16 cellular contexts compared by ENCODE assay signal in the genomic region with DNA sequence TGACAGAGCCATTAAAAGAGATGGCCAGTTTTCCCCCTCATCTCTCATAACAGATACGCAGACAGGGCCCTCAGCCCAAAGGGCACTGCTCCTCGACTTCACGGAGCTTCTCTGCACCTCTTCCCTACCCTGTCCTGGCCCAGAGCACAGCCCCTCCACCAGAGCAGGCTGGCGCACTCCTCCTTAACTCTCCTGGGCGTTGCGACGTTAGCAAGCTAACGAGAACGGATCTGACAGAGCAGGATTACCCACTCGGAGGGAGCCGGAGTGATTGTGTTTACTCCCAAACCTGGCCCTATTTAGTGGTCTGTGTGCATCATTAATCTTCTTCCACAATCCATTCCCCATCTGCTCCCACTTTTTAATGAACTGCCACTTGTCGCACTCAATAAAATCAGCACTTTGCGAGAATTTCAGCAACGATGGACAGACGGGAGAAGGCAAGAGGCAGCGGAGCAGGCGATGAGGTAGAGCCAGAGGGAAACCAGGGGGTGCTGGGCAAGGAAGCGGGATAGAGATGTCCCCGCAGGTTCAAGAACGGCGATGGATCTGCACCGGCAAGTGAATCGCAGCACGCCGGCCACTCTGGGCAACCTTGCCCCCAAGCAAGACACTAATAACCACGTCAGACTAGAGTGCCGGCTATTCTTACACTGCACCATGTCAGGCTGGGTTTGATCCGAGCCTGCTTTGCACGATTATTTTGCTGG.
DNase-seq lines count a peak whose midpoint lies in the region; ATAC-seq lines count a peak whose summit lies in the region.
"Had no signal": no experiment of that assay in that cellular context is flagged by ENCODE, and none has a peak within 500 bp of the region (broad histone marks: within the 10 kb centered on the region; RNA-seq: fewer than 3 reads in every experiment).

No MANE protein-coding gene starts in this region.

- DNase-seq in activated CD4-positive, CD25-positive, alpha-beta regulatory T cell treated with anti-CD3 and anti-CD28 coated beads, Interleukin-2, amount 50 U/mL, for 72 hours: peak; percentile 12
- peak; percentile 90 for DNase-seq in NCI-H524 treated with DMSO at 0.1 percent for 48 hours (lab: John Stamatoyannopoulos, UW)
- peak; percentile 28 for DNase-seq in left lobe of liver (ENCODE audit: low spot score)
- peak; percentile 17 for DNase-seq in ureter (ENCODE audit: low spot score)
- no peak for DNase-seq in NK-92 treated with Interleukin-12 subunit alpha and Interleukin-12 subunit beta, amount 100 ng/mL, for 24 hours (lab: John Stamatoyannopoulos, UW)
- DNase-seq in SKM-1 (lab: John Stamatoyannopoulos, UW; ENCODE audit: unreplicated experiment): no peak
- DNase-seq: 8988T; CD8-positive, alpha-beta memory T cell; DMS 273 treated with DMSO at 0.1 percent for 48 hours; H9; MV-4-11; NCI-H526 treated with DMSO at 0.1 percent for 48 hours had no signal

- ATAC-seq in activated CD4-positive, CD25-positive, alpha-beta regulatory T cell treated with anti-CD3 and anti-CD28 coated beads, Interleukin-2, amount 50 U/mL, for 24 hours: no peak
- ATAC-seq in left lobe of liver (no peak), GM21360 (IDR thresholded peaks at IDR 0.05; ENCODE audit: unreplicated experiment) (no peak)
- ATAC-seq: Panc1, Right ventricle myocardium inferior had no signal

Comparison
In these comparisons a context has a peak if more than half of its experiments do, and no peak if none do; other contexts are left out.
1. DNase-seq: peak in activated CD4-positive, CD25-positive, alpha-beta regulatory T cell treated with anti-CD3 and anti-CD28 coated beads, Interleukin-2, amount 50 U/mL, for 72 hours (single experiment), NCI-H524 treated with DMSO at 0.1 percent for 48 hours (single experiment), left lobe of liver (single experiment) and ureter (single experiment); none in NK-92 treated with Interleukin-12 subunit alpha and Interleukin-12 subunit beta, amount 100 ng/mL, for 24 hours (single experiment) and SKM-1 (single experiment).